ENCODE assay signal across 16 cellular contexts in the genomic region with DNA sequence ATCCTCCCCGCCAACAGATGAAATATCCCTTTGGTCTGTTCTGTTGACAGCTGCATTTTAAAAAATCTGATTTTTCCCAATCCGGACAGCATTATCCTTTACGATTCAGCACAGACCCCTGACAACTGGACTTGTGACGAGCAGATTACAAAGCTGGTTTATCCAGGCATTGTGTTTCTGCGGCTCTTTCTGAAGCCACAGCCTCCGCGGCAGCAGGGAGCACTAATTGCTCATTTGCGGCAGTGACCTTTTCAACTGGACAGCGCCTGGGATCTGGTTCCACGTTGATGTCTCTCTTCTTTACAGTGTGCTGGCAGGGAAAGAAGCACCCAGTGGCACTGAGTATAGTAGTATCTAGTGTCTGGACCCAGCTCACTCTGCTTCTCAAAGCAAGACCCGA.
DNase-seq lines count a peak whose midpoint lies in the region; ATAC-seq, FAIRE-seq and TF ChIP-seq lines count a peak whose summit lies in the region.
"Had no signal": no experiment of that assay in that cellular context is flagged by ENCODE, and none has a peak within 500 bp of the region (broad histone marks: within the 10 kb centered on the region; RNA-seq: fewer than 3 reads in every experiment).

No MANE protein-coding gene starts in this region.

- CTCF ChIA-PET in H1 (lab: Charles Lee; ENCODE audit: partially characterized antibody): interaction anchor here (1.2 kb wide), 1 partner anchor 11 kb away, joined by 3 read pairs; no protein-coding TSS in a partner anchor

- no peak overlapping the region for H3K56ac ChIP-seq in H9 (ENCODE audit: insufficient read length, low read depth, low read length)
- no peak overlapping the region for H3K56ac ChIP-seq in H1 (replicated peaks; ENCODE audit: insufficient read length, low read depth, low read length)

- H4K20me1 ChIP-seq in H9 (ENCODE audit: control insufficient read depth, insufficient read depth, insufficient read length) (no peaks in the 10 kb centered on the region), H1 (replicated peaks in 1 of 2; ENCODE audit: control insufficient read depth in 1 of 2, insufficient read depth in 2 of 2, low read length in 2 of 2) (no peaks in the 10 kb centered on the region)

- no peak for TF ChIP-seq RAD21 in H1 (IDR thresholded peaks at IDR 0.05 in 1 of 2, conservative IDR thresholded peaks at IDR 0.05 in 1 of 2; ENCODE audit: low read depth in 2 of 2, low read length in 2 of 2)

- no peak overlapping the region for H2BK20ac ChIP-seq in H9 (ENCODE audit: low read depth, low read length, poor library complexity, severe bottlenecking)
- no peak overlapping the region for H2BK20ac ChIP-seq in H1 (ENCODE audit: low read length)

- H3K4ac ChIP-seq in H9 (ENCODE audit: low read depth, low read length): no peak overlapping the region
- H3K4ac ChIP-seq in H1 (replicated peaks; ENCODE audit: insufficient read length, low read depth, low read length): no peak overlapping the region

- no peaks in the 10 kb centered on the region for H3K23me2 ChIP-seq in H9 (ENCODE audit: insufficient read length, low read depth, low read length, poor library complexity, severe bottlenecking)
- no peaks in the 10 kb centered on the region for H3K23me2 ChIP-seq in H1 (ENCODE audit: low read depth, low read length)

- no peaks in the 10 kb centered on the region; the same call in 1 of the 2 replicates for H3K27me3 Mint-ChIP-seq in H9 (ENCODE audit: low read depth)
- H3K27me3 Mint-ChIP-seq: activated CD4-positive, alpha-beta memory T cell treated with anti-CD3 and anti-CD28 coated beads, Interleukin-2, amount 10 ng/mL, durations not matched to agents 7 days and 5 days had no signal

- H3K4me3 ChIP-seq in H1 (ENCODE audit: extremely low read depth in 1 of 4, insufficient read depth in 2 of 4, low read depth in 3 of 4, low read length in 4 of 4): no peak overlapping the region
- H3K4me3 ChIP-seq in neuron (ENCODE audit: low read length): peak overlapping the region; percentile 47
- H3K4me3 ChIP-seq: ascending aorta, pancreas, thoracic aorta had no signal

- TF ChIP-seq EP300 in H1 (IDR thresholded peaks at IDR 0.05; ENCODE audit: borderline replicate concordance in 1 of 2, low read depth in 2 of 2, low read length in 2 of 2): no peak

- H3K9ac ChIP-seq in H9 (ENCODE audit: extremely low read depth, insufficient read length, low read length) (no peak overlapping the region), H1 (replicated peaks in 1 of 4; ENCODE audit: extremely low read depth in 1 of 4, low read depth in 3 of 4, low read length in 3 of 4) (no peak overlapping the region)

- no CpG with 5 or more reads among the region's 11 CpGs for WGBS in H9 (ENCODE audit: extremely low coverage, insufficient read length, low lambda C conversion rate)
- 78% methylated on average over 11 of the region's 11 CpGs; no CpG with 5 or more reads in 1 of the 2 experiments for WGBS in H1 (ENCODE audit: extremely low coverage in 1 of 2, insufficient coverage in 1 of 2, insufficient read length in 1 of 2, insufficient replicate concordance in 2 of 2, low coverage in 1 of 2, low lambda C conversion rate in 2 of 2, missing lambda C conversion rate in 1 of 2), 2 experiments

- no peak overlapping the region for H2BK120ac ChIP-seq in H9 (ENCODE audit: low read depth, low read length, poor library complexity, severe bottlenecking)
- H2BK120ac ChIP-seq in H1 (replicated peaks; ENCODE audit: low read depth, low read length): no peak overlapping the region

- POLR2A ChIA-PET in H1 (lab: Charles Lee; ENCODE audit: partially characterized antibody): no interaction called here

- H3K14ac ChIP-seq in H9 (ENCODE audit: insufficient read depth, low read length) (no peak overlapping the region), H1 (ENCODE audit: insufficient read length) (no peak overlapping the region)

- H3K27ac ChIP-seq in H9 (ENCODE audit: insufficient read length, low read depth, low read length) (no peak overlapping the region), H1 (ENCODE audit: low read depth, low read length) (no peak overlapping the region)
- H3K27ac ChIP-seq: ascending aorta, pancreas, thoracic aorta had no signal

- no peak overlapping the region for H3T11ph ChIP-seq in H9 (ENCODE audit: low read length)

- H2BK12ac ChIP-seq in H9 (ENCODE audit: insufficient read length, low read depth, low read length) (no peak overlapping the region), H1 (ENCODE audit: low read depth, low read length) (no peak overlapping the region)

- H3K4me1 ChIP-seq in H9 (ENCODE audit: insufficient read depth, low read length) (no peaks in the 10 kb centered on the region; the same call in 1 of the 2 replicates), H1 (replicated peaks in 1 of 4; ENCODE audit: control insufficient read depth in 3 of 4, insufficient read depth in 4 of 4, low read length in 3 of 4) (peaks cover 0 to 3% (median 0%) of the 10 kb centered on the region in 4 experiments; a peak in 2 of 7 replicates), neuron (ENCODE audit: insufficient read depth, low read length) (peaks cover 36% of the 10 kb centered on the region)
- H3K4me1 ChIP-seq: ascending aorta, pancreas had no signal

- H3K79me1 ChIP-seq in H9 (ENCODE audit: insufficient read depth, low read depth, low read length, poor library complexity, severe bottlenecking) (no peaks in the 10 kb centered on the region), H1 (ENCODE audit: low read depth, low read length) (no peaks in the 10 kb centered on the region)

- H3K9me3 Mint-ChIP-seq in H9: peaks cover 15% of the 10 kb centered on the region in 2 experiments

- FAIRE-seq in H1 (lab: Jason Lieb, UNC): no peak
- FAIRE-seq: pancreas, TTC549 had no signal

- H3K79me2 ChIP-seq in H9 (ENCODE audit: insufficient read depth, low read length) (no peaks in the 10 kb centered on the region), H1 (ENCODE audit: control insufficient read depth in 1 of 2, insufficient read depth in 2 of 2, low read length in 2 of 2) (no peaks in the 10 kb centered on the region)

- H3K36me3 Mint-ChIP-seq in H9 (ENCODE audit: insufficient read depth in 1 of 3, low read depth in 3 of 3): peaks cover 7 to 13% (median 7%) of the 10 kb centered on the region in 3 experiments; a peak in 5 of 7 replicates

- H4K5ac ChIP-seq in H9 (ENCODE audit: insufficient read length, low read depth, low read length) (no peak overlapping the region), H1 (ENCODE audit: insufficient read length, low read depth, low read length) (no peak overlapping the region)

- H2BK5ac ChIP-seq in H9 (ENCODE audit: insufficient read length, low read length): no peak overlapping the region
- H2BK5ac ChIP-seq in H1 (ENCODE audit: low read depth, low read length): no peak overlapping the region

- H3K36me3 ChIP-seq in H1 (ENCODE audit: control insufficient read depth in 2 of 4, insufficient read depth in 4 of 4, low read length in 3 of 4): no peaks in the 10 kb centered on the region
- H3K36me3 ChIP-seq in neuron (ENCODE audit: insufficient read depth, low read length): no peaks in the 10 kb centered on the region
- H3K36me3 ChIP-seq: ascending aorta, pancreas, thoracic aorta had no signal

- H3K4me2 ChIP-seq in H9 (ENCODE audit: insufficient read depth, insufficient read length, low read length): no peak overlapping the region
- H3K4me2 ChIP-seq in H1 (ENCODE audit: insufficient read depth in 1 of 2, low read depth in 2 of 2, low read length in 2 of 2): no peak overlapping the region

- H3K4me3 Mint-ChIP-seq in H9: no peak overlapping the region
- H3K4me3 Mint-ChIP-seq: activated CD4-positive, alpha-beta memory T cell treated with anti-CD3 and anti-CD28 coated beads, Interleukin-2, amount 10 ng/mL, durations not matched to agents 7 days and 5 days had no signal

- H2BK15ac ChIP-seq in H9 (ENCODE audit: low read depth, low read length) (no peak overlapping the region), H1 (ENCODE audit: low read length) (no peak overlapping the region)

- no peak for DNase-seq in H9
- peak; percentile 54 for DNase-seq in RPMI7951 (ENCODE audit: low read depth)
- no peak for DNase-seq in H1 (ENCODE audit: low read depth in 1 of 2, low spot score in 2 of 2)
- DNase-seq in activated T-cell treated with anti-CD3 and anti-CD28 coated beads, Interleukin-2, amount 50 U/mL, for 48 hours: no peak
- no peak for DNase-seq in COLO668 (lab: John Stamatoyannopoulos, UW; ENCODE audit: unreplicated experiment)
- no peak for DNase-seq in GM10266 (ENCODE audit: extremely low spot score)
- DNase-seq: activated CD4-positive, alpha-beta memory T cell treated with anti-CD3 and anti-CD28 coated beads, Interleukin-2, amount 10 ng/mL, durations not matched to agents 7 days and 5 days; effector memory CD4-positive, alpha-beta T cell; NCI-H2107; NK-92 treated with Interleukin-12 subunit alpha and Interleukin-12 subunit beta, amount 100 ng/mL, for 24 hours; pancreas had no signal

- peaks cover 21 to 22% of the 10 kb centered on the region in 2 experiments for H3K4me1 Mint-ChIP-seq in H9
- H3K4me1 Mint-ChIP-seq: activated CD4-positive, alpha-beta memory T cell treated with anti-CD3 and anti-CD28 coated beads, Interleukin-2, amount 10 ng/mL, durations not matched to agents 7 days and 5 days had no signal

- H4K8ac ChIP-seq in H9 (replicated peaks; ENCODE audit: insufficient read length, low read depth, low read length): no peak overlapping the region
- no peak overlapping the region for H4K8ac ChIP-seq in H1 (ENCODE audit: extremely low read depth, insufficient read depth, low read length)

- no peak for ATAC-seq in GM18511 (IDR thresholded peaks at IDR 0.05; ENCODE audit: unreplicated experiment)

- TF ChIP-seq POLR2A in H1 (IDR thresholded peaks at IDR 0.05; ENCODE audit: control extremely low read depth in 1 of 2, low read depth in 2 of 2, low read length in 2 of 2): no peak

- TF ChIP-seq CTCF in H9 (conservative IDR thresholded peaks at IDR 0.05): no peak
- TF ChIP-seq CTCF in H1 (IDR thresholded peaks at IDR 0.05; ENCODE audit: control extremely low read depth in 1 of 3, insufficient read depth in 1 of 3, low read depth in 1 of 3, low read length in 3 of 3): no peak
- TF ChIP-seq CTCF in GM10266 (IDR thresholded peaks at IDR 0.05; ENCODE audit: control insufficient read depth, insufficient read depth, low read depth, missing control alignments): no peak

- H2AK5ac ChIP-seq in H9 (ENCODE audit: insufficient read length, low read length): no peak overlapping the region
- no peak overlapping the region for H2AK5ac ChIP-seq in H1 (ENCODE audit: low read depth, low read length)

- H3K23ac ChIP-seq in H9 (ENCODE audit: insufficient read length, low read depth, low read length) (no peak overlapping the region), H1 (ENCODE audit: insufficient read length) (no peak overlapping the region)

- H3K27me3 ChIP-seq in H9 (ENCODE audit: insufficient read depth, low read length): no peaks in the 10 kb centered on the region
- no peaks in the 10 kb centered on the region for H3K27me3 ChIP-seq in H1 (replicated peaks in 1 of 4; ENCODE audit: control insufficient read depth in 3 of 4, extremely low read depth in 1 of 4, insufficient read depth in 3 of 4, low read length in 3 of 4)
- H3K27me3 ChIP-seq in neuron (ENCODE audit: insufficient read depth, low read length): no peaks in the 10 kb centered on the region
- H3K27me3 ChIP-seq: ascending aorta, pancreas had no signal

- no peak overlapping the region for H3K18ac ChIP-seq in H9 (ENCODE audit: insufficient read length, low read depth, low read length)
- H3K18ac ChIP-seq in H1 (ENCODE audit: extremely low read depth, low read length): no peak overlapping the region

- H4K91ac ChIP-seq in H9 (ENCODE audit: insufficient read length, low read depth, low read length): no peak overlapping the region
- peak overlapping the region; percentile 17 for H4K91ac ChIP-seq in H1 (replicated peaks; ENCODE audit: insufficient read length, low read length)

- H3K27ac Mint-ChIP-seq in H9: peak overlapping the region in 2 of 3 experiments; percentile 8 to 66; a peak in 2 of 7 replicates
- H3K27ac Mint-ChIP-seq: activated CD4-positive, alpha-beta memory T cell treated with anti-CD3 and anti-CD28 coated beads, Interleukin-2, amount 10 ng/mL, durations not matched to agents 7 days and 5 days had no signal

- peaks cover 4% of the 10 kb centered on the region for H3K9me3 ChIP-seq in H9 (ENCODE audit: control insufficient read depth, low read depth, low read length)
- H3K9me3 ChIP-seq in H1 (ENCODE audit: insufficient read depth in 2 of 2, low read depth in 1 of 2, low read length in 1 of 2): peaks cover 2 to 10% of the 10 kb centered on the region in 2 experiments; a peak in 2 of 4 replicates
- peaks cover 3% of the 10 kb centered on the region for H3K9me3 ChIP-seq in neuron (ENCODE audit: low read length)
- H3K9me3 ChIP-seq: pancreas had no signal

- no peak overlapping the region for H2AFZ ChIP-seq in H9 (ENCODE audit: low read length)
- H2AFZ ChIP-seq in H1 (ENCODE audit: low read length): no peak overlapping the region
- H2AFZ ChIP-seq in neuron (ENCODE audit: low read depth, low read length): peak overlapping the region; percentile 92
